ENCODE assay signal across 1 cellular context in the genomic region with DNA sequence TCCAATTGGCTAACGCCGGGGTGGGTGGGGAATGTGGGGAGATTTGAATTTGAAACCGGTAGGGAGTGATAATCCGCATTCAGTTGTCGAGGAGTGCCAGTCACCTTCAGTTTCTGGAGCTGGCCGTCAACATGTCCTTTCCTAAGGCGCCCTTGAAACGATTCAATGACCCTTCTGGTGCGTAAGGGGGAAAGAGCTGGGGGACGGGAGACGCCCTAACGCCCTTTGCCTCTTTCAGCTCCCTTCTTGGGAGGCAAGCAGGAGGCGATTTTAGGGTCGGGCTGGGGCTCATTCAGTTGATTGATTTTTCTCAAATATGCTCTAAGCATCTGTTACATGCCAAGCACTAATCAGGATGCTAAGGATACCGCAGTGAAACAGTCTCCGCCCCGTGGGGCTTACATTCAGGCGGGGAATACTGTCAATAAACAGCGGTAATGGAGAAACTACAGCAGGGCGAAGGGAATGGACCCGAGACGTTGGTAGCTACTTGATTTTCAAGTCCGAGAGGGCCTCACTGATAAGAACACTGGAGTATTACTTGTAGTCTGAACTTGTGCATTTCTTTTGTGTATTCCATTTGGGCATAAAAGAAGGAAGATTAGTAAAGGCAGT.
A peak's percentile ranks its signal among the peaks of the same experiment; 100 is the strongest.
TF ChIP-seq lines count a peak whose summit lies in the region.

A gene with protein sequence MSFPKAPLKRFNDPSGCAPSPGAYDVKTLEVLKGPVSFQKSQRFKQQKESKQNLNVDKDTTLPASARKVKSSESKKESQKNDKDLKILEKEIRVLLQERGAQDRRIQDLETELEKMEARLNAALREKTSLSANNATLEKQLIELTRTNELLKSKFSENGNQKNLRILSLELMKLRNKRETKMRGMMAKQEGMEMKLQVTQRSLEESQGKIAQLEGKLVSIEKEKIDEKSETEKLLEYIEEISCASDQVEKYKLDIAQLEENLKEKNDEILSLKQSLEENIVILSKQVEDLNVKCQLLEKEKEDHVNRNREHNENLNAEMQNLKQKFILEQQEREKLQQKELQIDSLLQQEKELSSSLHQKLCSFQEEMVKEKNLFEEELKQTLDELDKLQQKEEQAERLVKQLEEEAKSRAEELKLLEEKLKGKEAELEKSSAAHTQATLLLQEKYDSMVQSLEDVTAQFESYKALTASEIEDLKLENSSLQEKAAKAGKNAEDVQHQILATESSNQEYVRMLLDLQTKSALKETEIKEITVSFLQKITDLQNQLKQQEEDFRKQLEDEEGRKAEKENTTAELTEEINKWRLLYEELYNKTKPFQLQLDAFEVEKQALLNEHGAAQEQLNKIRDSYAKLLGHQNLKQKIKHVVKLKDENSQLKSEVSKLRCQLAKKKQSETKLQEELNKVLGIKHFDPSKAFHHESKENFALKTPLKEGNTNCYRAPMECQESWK (plus strand): TSS at position 71 of the 615 bp plus-strand sequence. CDS start 61 bp downstream, at position 132.

TF ChIP-seq in WTC11, 78 proteins besides CTCF, POLR2A, EP300 and RAD21 (continued from another document):
- TF ChIP-seq, protein P1, sequence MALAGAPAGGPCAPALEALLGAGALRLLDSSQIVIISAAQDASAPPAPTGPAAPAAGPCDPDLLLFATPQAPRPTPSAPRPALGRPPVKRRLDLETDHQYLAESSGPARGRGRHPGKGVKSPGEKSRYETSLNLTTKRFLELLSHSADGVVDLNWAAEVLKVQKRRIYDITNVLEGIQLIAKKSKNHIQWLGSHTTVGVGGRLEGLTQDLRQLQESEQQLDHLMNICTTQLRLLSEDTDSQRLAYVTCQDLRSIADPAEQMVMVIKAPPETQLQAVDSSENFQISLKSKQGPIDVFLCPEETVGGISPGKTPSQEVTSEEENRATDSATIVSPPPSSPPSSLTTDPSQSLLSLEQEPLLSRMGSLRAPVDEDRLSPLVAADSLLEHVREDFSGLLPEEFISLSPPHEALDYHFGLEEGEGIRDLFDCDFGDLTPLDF (CRISPR knock-in tag; IDR thresholded peaks at IDR 0.05): no peak
- TF ChIP-seq, protein P2, sequence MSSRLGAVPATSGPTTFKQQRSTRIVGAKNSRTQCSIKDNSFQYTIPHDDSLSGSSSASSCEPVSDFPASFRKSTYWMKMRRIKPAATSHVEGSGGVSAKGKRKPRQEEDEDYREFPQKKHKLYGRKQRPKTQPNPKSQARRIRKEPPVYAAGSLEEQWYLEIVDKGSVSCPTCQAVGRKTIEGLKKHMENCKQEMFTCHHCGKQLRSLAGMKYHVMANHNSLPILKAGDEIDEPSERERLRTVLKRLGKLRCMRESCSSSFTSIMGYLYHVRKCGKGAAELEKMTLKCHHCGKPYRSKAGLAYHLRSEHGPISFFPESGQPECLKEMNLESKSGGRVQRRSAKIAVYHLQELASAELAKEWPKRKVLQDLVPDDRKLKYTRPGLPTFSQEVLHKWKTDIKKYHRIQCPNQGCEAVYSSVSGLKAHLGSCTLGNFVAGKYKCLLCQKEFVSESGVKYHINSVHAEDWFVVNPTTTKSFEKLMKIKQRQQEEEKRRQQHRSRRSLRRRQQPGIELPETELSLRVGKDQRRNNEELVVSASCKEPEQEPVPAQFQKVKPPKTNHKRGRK (CRISPR knock-in tag; IDR thresholded peaks at IDR 0.05; ENCODE audit: borderline replicate concordance): no peak
- TF ChIP-seq CREM (CRISPR knock-in tag; IDR thresholded peaks at IDR 0.05): 0 out of 2 replicates have a peak, but pooled peaks have one; percentile 5
- no peak for TF ChIP-seq NFE2L1 (CRISPR knock-in tag; IDR thresholded peaks at IDR 0.05)
- TF ChIP-seq MYBL2 (CRISPR knock-in tag; IDR thresholded peaks at IDR 0.05): peak; percentile 96
- no peak for TF ChIP-seq MLX (CRISPR knock-in tag; IDR thresholded peaks at IDR 0.05)
- TF ChIP-seq HMGA2 (CRISPR knock-in tag; IDR thresholded peaks at IDR 0.05): no peak
- TF ChIP-seq CDX4 (CRISPR knock-in tag; IDR thresholded peaks at IDR 0.05; ENCODE audit: borderline replicate concordance): no peak
- TF ChIP-seq PREB (CRISPR knock-in tag; IDR thresholded peaks at IDR 0.05; ENCODE audit: borderline replicate concordance): no peak
- no peak for TF ChIP-seq NR3C1 (CRISPR knock-in tag; conservative IDR thresholded peaks at IDR 0.05; ENCODE audit: low read depth)
- no peak for TF ChIP-seq CREB1 (CRISPR knock-in tag; IDR thresholded peaks at IDR 0.05)
- TF ChIP-seq, protein P3, sequence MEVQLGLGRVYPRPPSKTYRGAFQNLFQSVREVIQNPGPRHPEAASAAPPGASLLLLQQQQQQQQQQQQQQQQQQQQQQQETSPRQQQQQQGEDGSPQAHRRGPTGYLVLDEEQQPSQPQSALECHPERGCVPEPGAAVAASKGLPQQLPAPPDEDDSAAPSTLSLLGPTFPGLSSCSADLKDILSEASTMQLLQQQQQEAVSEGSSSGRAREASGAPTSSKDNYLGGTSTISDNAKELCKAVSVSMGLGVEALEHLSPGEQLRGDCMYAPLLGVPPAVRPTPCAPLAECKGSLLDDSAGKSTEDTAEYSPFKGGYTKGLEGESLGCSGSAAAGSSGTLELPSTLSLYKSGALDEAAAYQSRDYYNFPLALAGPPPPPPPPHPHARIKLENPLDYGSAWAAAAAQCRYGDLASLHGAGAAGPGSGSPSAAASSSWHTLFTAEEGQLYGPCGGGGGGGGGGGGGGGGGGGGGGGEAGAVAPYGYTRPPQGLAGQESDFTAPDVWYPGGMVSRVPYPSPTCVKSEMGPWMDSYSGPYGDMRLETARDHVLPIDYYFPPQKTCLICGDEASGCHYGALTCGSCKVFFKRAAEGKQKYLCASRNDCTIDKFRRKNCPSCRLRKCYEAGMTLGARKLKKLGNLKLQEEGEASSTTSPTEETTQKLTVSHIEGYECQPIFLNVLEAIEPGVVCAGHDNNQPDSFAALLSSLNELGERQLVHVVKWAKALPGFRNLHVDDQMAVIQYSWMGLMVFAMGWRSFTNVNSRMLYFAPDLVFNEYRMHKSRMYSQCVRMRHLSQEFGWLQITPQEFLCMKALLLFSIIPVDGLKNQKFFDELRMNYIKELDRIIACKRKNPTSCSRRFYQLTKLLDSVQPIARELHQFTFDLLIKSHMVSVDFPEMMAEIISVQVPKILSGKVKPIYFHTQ (CRISPR knock-in tag; IDR thresholded peaks at IDR 0.05): peak; percentile 55; the same call in 1 of the 2 replicates
- no peak for TF ChIP-seq STAT6 (CRISPR knock-in tag; conservative IDR thresholded peaks at IDR 0.05; ENCODE audit: low read depth)
- TF ChIP-seq ZNF121 (CRISPR knock-in tag; IDR thresholded peaks at IDR 0.05): no peak
- TF ChIP-seq FOXK1 (CRISPR knock-in tag; IDR thresholded peaks at IDR 0.05): 0 out of 2 replicates have a peak, but pooled peaks have one; percentile 39
- TF ChIP-seq ZNF263 (CRISPR knock-in tag; IDR thresholded peaks at IDR 0.05; ENCODE audit: low read depth): no peak
- TF ChIP-seq ESRRA (CRISPR knock-in tag; IDR thresholded peaks at IDR 0.05; ENCODE audit: borderline replicate concordance): peak; percentile 58; the same call in 1 of the 2 replicates
- TF ChIP-seq, protein P4, sequence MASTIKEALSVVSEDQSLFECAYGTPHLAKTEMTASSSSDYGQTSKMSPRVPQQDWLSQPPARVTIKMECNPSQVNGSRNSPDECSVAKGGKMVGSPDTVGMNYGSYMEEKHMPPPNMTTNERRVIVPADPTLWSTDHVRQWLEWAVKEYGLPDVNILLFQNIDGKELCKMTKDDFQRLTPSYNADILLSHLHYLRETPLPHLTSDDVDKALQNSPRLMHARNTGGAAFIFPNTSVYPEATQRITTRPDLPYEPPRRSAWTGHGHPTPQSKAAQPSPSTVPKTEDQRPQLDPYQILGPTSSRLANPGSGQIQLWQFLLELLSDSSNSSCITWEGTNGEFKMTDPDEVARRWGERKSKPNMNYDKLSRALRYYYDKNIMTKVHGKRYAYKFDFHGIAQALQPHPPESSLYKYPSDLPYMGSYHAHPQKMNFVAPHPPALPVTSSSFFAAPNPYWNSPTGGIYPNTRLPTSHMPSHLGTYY (CRISPR knock-in tag; IDR thresholded peaks at IDR 0.05): no peak
